8 cellular contexts compared by ENCODE assay signal in the genomic region with DNA sequence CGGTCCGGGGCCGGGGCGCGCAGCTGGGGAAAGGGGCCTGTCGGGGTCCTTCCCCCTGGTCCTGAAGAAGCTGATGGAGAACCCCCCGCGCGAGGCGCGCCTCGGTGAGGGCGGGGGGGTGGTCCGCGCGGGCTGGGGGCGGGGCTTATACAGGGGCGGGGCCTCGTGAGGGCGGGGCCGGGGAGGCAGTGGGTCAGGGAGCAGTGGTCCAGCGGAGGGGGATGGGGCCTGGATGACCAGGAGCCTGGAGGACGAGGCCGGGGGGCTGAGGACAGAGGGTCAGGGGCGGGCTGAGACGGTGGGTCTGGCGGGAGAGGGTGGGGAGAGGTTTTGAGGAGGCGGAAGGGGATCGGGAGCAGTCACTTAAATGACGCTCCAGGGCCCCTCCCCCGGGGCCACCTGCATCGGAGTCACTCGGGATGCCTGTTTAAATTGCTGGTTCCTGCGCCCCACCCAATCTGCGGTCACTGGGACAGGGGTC. TPM values are rescaled to one million over a fixed set of nuclear protein-coding genes. Genes with fewer than 3 reads are reported as not detected.
A peak's percentile ranks its signal among the peaks of the same experiment; 100 is the strongest.
DNase-seq lines count a peak whose midpoint lies in the region; ATAC-seq and TF ChIP-seq lines count a peak whose summit lies in the region.

No MANE protein-coding gene starts in this region.

- H3K36me3 ChIP-seq in OCI-LY1 (ENCODE audit: insufficient read depth, low read length) (peaks cover under 1% of the 10 kb centered on the region; the same call in 1 of the 2 replicates), neuron (ENCODE audit: insufficient read depth, low read length) (peaks cover 3% of the 10 kb centered on the region)

- no peak for TF ChIP-seq CTCF in OCI-LY1 (IDR thresholded peaks at IDR 0.05; ENCODE audit: low read length)
- TF ChIP-seq CTCF in foreskin fibroblast (IDR thresholded peaks at IDR 0.05; ENCODE audit: low read depth, low read length), result no peak

- H3K79me2 ChIP-seq in OCI-LY1 (ENCODE audit: insufficient read depth, low read length), result no peaks in the 10 kb centered on the region

- H3K27ac ChIP-seq in OCI-LY1 (ENCODE audit: low read depth, low read length, poor library complexity, severe bottlenecking) (peak overlapping the region; percentile 29), temporal lobe (ENCODE audit: low read depth, low read length) (peak overlapping the region; percentile 99)

- no peaks in the 10 kb centered on the region for H4K20me1 ChIP-seq in OCI-LY1 (ENCODE audit: insufficient read depth, low read length)

- peak; percentile 33 for ATAC-seq in HG02798 (IDR thresholded peaks at IDR 0.05; ENCODE audit: poor library complexity, unreplicated experiment)

- H2AFZ ChIP-seq in OCI-LY1 (ENCODE audit: low read length) (no peak overlapping the region), neuron (ENCODE audit: low read depth, low read length) (peak overlapping the region; percentile 84)

- H3K9me2 ChIP-seq in OCI-LY1 (ENCODE audit: low read depth, low read length), result no peaks in the 10 kb centered on the region

- peak overlapping the region; percentile 72 for H3K4me2 ChIP-seq in OCI-LY1 (ENCODE audit: low read length)

- H3K27me3 ChIP-seq in OCI-LY1 (ENCODE audit: insufficient read depth, low read length) (no peaks in the 10 kb centered on the region; the same call in 1 of the 2 replicates), neuron (ENCODE audit: insufficient read depth, low read length) (no peaks in the 10 kb centered on the region)

- H3K9ac ChIP-seq in OCI-LY1 (ENCODE audit: low read length), result peak overlapping the region; percentile 78

- H3F3A ChIP-seq in OCI-LY1 (ENCODE audit: insufficient read depth, low read length), result no peaks in the 10 kb centered on the region

- DNase-seq in NCI-H2081 (lab: John Stamatoyannopoulos, UW) (peak; percentile 37 to 49), NCI-H2081 treated with DMSO at 0.1 percent for 48 hours (lab: John Stamatoyannopoulos, UW) (no peak), foreskin fibroblast (peak in 1 of 2 donors; percentile 65)
- peak; percentile 85 for DNase-seq in activated effector memory CD4-positive, alpha-beta T cell treated with anti-CD3 and anti-CD28 coated beads, Interleukin-2, amount 50 U/mL, for 16 hours

- peaks cover 22% of the 10 kb centered on the region for H3K4me1 ChIP-seq in OCI-LY1 (ENCODE audit: insufficient read depth, low read length, severe bottlenecking)
- H3K4me1 ChIP-seq in neuron (ENCODE audit: insufficient read depth, low read length), result peaks cover 29% of the 10 kb centered on the region

- peak overlapping the region; percentile 70 for H3K4me3 ChIP-seq in OCI-LY1 (ENCODE audit: low read depth, low read length, poor library complexity, severe bottlenecking)
- peak overlapping the region; percentile 62 to 82 for H3K4me3 ChIP-seq in foreskin fibroblast (ENCODE audit: low read depth in 1 of 2, low read length in 2 of 2)
- H3K4me3 ChIP-seq in neuron (ENCODE audit: low read length), result peak overlapping the region; percentile 59

- H3K9me3 ChIP-seq in OCI-LY1 (ENCODE audit: low read length) (no peaks in the 10 kb centered on the region), neuron (ENCODE audit: low read length) (no peaks in the 10 kb centered on the region)

RNA-seq across cellular contexts. Expression of a gene that starts 0.4 kb away (rescaled TPM):
- total RNA-seq in temporal lobe, result 6.1 TPM
